ENCODE assay signal across 4 cellular contexts in genomic region chr2:101438555-101438954, GRCh38. TPM values are rescaled to one million over a fixed set of nuclear protein-coding genes. Genes with fewer than 3 reads are reported as not detected.
"Had no signal": no experiment of that assay in that cellular context is flagged by ENCODE, and none has a peak within 500 bp of the region (broad histone marks: within the 10 kb centered on the region; RNA-seq: fewer than 3 reads in every experiment).

No MANE protein-coding gene starts in this region.

RNA-seq across cellular contexts. Expression of gene RFX8, which starts 36.4 kb away (rescaled TPM):
- total RNA-seq: H4, H7, HepG2 had no signal

RNA-seq across cellular contexts. Expression of gene CREG2, which starts 51.3 kb away (rescaled TPM):
- total RNA-seq: H4, HFFc6 had no signal
